ENCODE assay signal across 10 cellular contexts in genomic region chr1:27618341-27619067, GRCh38. TPM values are rescaled to one million over a fixed set of nuclear protein-coding genes. Genes with fewer than 3 reads are reported as not detected.
DNase-seq lines count a peak whose midpoint lies in the region; ATAC-seq and TF ChIP-seq lines count a peak whose summit lies in the region.
"Had no signal": no experiment of that assay in that cellular context is flagged by ENCODE, and none has a peak within 500 bp of the region (broad histone marks: within the 10 kb centered on the region; RNA-seq: fewer than 3 reads in every experiment).

No MANE protein-coding gene starts in this region.

- H3K4me3 Mint-ChIP-seq in CD4-positive, alpha-beta memory T cell = peak overlapping the region in 6 of 8 donors; percentile 26 to 69 (median 58)

- TF ChIP-seq CTCF in sigmoid colon (IDR thresholded peaks at IDR 0.05) (no peak), A673 (conservative IDR thresholded peaks at IDR 0.05; ENCODE audit: low read depth, low read length) (no peak)

- no peak for TF ChIP-seq EP300 in sigmoid colon (IDR thresholded peaks at IDR 0.05)

- CTCF ChIA-PET in CD4-positive, alpha-beta memory T cell (lab: Charles Lee; ENCODE audit: partially characterized antibody) = interaction anchor here (0.6 to 18.9 kb wide), 8 partner anchors 11 to 227 kb away, joined by 3 to 550 read pairs (median 6); partner anchors contain the start of gene IFI6
- CTCF ChIA-PET in HEK293T (lab: Yijun Ruan, JAX) (interaction anchor here (0.7 to 1.3 kb wide), 2 partner anchors 11 to 25 kb away, joined by 3 to 6 read pairs; no protein-coding TSS in a partner anchor), A673 (lab: Charles Lee) (no interaction called here)

- peak overlapping the region; percentile 37 for H3K27ac ChIP-seq in CD4-positive, alpha-beta memory T cell (ENCODE audit: low read depth, low read length)
- H3K27ac ChIP-seq in sigmoid colon = no peak overlapping the region
- H3K27ac ChIP-seq in A673 (ENCODE audit: low read depth, low read length, poor library complexity, severe bottlenecking) = no peak overlapping the region
- H3K27ac ChIP-seq: hepatocyte had no signal

- H3K4me1 ChIP-seq in CD4-positive, alpha-beta memory T cell (ENCODE audit: insufficient read depth, low read length) = peaks cover 56% of the 10 kb centered on the region
- H3K4me1 ChIP-seq in sigmoid colon = peaks cover 0 to 10% (median 7%) of the 10 kb centered on the region in 4 donors
- H3K4me1 ChIP-seq in A673 (ENCODE audit: insufficient read depth, low read length, poor library complexity, severe bottlenecking) = no peaks in the 10 kb centered on the region

- intact Hi-C loops in CD4-positive, alpha-beta memory T cell (cut with micrococcal nuclease) = no loop called here
- intact Hi-C loops in sigmoid colon (cut with DNase I) = no loop called here
- intact Hi-C loops in A673 (cut with micrococcal nuclease; ENCODE audit: unreplicated experiment) = no loop called here

- peak; percentile 53 to 76 (median 62) for DNase-seq in CD4-positive, alpha-beta memory T cell
- DNase-seq in Kasumi-1 (lab: John Stamatoyannopoulos, UW) (peak; percentile 43 to 52), myocyte (ENCODE audit: low read depth) (peak; percentile 59), HEK293T (ENCODE audit: extremely low spot score) (no peak), sigmoid colon (no peak), A673 (ENCODE audit: low spot score) (no peak)
- peak; percentile 60 for DNase-seq in activated CD8-positive, alpha-beta memory T cell treated with anti-CD3 and anti-CD28 coated beads, Interleukin-2, amount 50 U/mL, for 48 hours
- DNase-seq: NCI-H510A treated with DMSO at 0.1 percent for 48 hours had no signal

- H3K36me3 ChIP-seq in CD4-positive, alpha-beta memory T cell (ENCODE audit: insufficient read depth, low read length) = no peaks in the 10 kb centered on the region
- H3K36me3 ChIP-seq in sigmoid colon = no peaks in the 10 kb centered on the region
- no peaks in the 10 kb centered on the region for H3K36me3 ChIP-seq in A673 (ENCODE audit: insufficient read depth, low read length, poor library complexity, severe bottlenecking)

- 54 to 76% methylated on average over 14 of the region's 14 CpGs for WGBS in sigmoid colon, 2 donors

- H3K4me1 Mint-ChIP-seq in CD4-positive, alpha-beta memory T cell = peaks cover 46 to 65% (median 51%) of the 10 kb centered on the region in 4 donors

- H3K27me3 Mint-ChIP-seq in CD4-positive, alpha-beta memory T cell = no peaks in the 10 kb centered on the region

- ATAC-seq in HG02571 (IDR thresholded peaks at IDR 0.05; ENCODE audit: unreplicated experiment) = no peak

- POLR2A ChIA-PET in CD4-positive, alpha-beta memory T cell (lab: Charles Lee; ENCODE audit: partially characterized antibody) = interaction anchor here (1.1 to 13.7 kb wide), 10 partner anchors 9 to 54 kb away, joined by 3 to 237 read pairs (median 6); partner anchors contain the start of genes AHDC1 and IFI6
- POLR2A ChIA-PET in HEK293T (lab: Yijun Ruan, JAX) = no interaction called here
- POLR2A ChIA-PET in A673 (lab: Charles Lee; ENCODE audit: low non-redundant PET) = no interaction called here

- no peaks in the 10 kb centered on the region for H3K9me3 Mint-ChIP-seq in CD4-positive, alpha-beta memory T cell

- TF ChIP-seq POLR2A in sigmoid colon (IDR thresholded peaks at IDR 0.05) = no peak

- no TSS peak for BruUV-seq in A673 (replicated peaks; lab: Mats Ljungman, UMichigan)

- no peak overlapping the region for H3K4me3 ChIP-seq in CD4-positive, alpha-beta memory T cell (ENCODE audit: low read length in 2 of 2)
- H3K4me3 ChIP-seq in sigmoid colon (no peak overlapping the region), A673 (ENCODE audit: low read depth, low read length, poor library complexity, severe bottlenecking) (no peak overlapping the region)
- H3K4me3 ChIP-seq: hepatocyte had no signal

- H3K36me3 Mint-ChIP-seq in CD4-positive, alpha-beta memory T cell = no peaks in the 10 kb centered on the region

- no peaks in the 10 kb centered on the region for H3K9me3 ChIP-seq in CD4-positive, alpha-beta memory T cell (ENCODE audit: control insufficient read depth in 1 of 2, low read length in 2 of 2)
- H3K9me3 ChIP-seq in sigmoid colon = no peaks in the 10 kb centered on the region
- H3K9me3 ChIP-seq in A673 (ENCODE audit: low read depth, low read length, poor library complexity, severe bottlenecking) = no peaks in the 10 kb centered on the region

- H3K27ac Mint-ChIP-seq in CD4-positive, alpha-beta memory T cell = peak overlapping the region; percentile 70 to 94 (median 86)

- no peaks in the 10 kb centered on the region for H3K27me3 ChIP-seq in CD4-positive, alpha-beta memory T cell (ENCODE audit: insufficient read depth, low read length)
- H3K27me3 ChIP-seq in sigmoid colon = no peaks in the 10 kb centered on the region
- H3K27me3 ChIP-seq in A673 (replicated peaks; ENCODE audit: insufficient read depth, low read depth, low read length, poor library complexity) = no peaks in the 10 kb centered on the region
- H3K27me3 ChIP-seq: hepatocyte had no signal

TF ChIP-seq in HEK293T, 16 proteins besides CTCF, POLR2A, EP300 and RAD21:
- no peak for TF ChIP-seq CTBP1 (IDR thresholded peaks at IDR 0.05; ENCODE audit: borderline replicate concordance)
- no peak for TF ChIP-seq HDGF (IDR thresholded peaks at IDR 0.05; ENCODE audit: borderline replicate concordance)
- TF ChIP-seq BHLHE40 (IDR thresholded peaks at IDR 0.05; ENCODE audit: borderline replicate concordance) = no peak
- no peak for TF ChIP-seq SUZ12 (IDR thresholded peaks at IDR 0.05)
- no peak for TF ChIP-seq LEF1 (IDR thresholded peaks at IDR 0.05; ENCODE audit: borderline replicate concordance)
- TF ChIP-seq ELF4 (IDR thresholded peaks at IDR 0.05) = no peak
- no peak for TF ChIP-seq ARNT (IDR thresholded peaks at IDR 0.05)
- TF ChIP-seq FOXK2 (IDR thresholded peaks at IDR 0.05) = no peak
- no peak for TF ChIP-seq FOXM1 (IDR thresholded peaks at IDR 0.05; ENCODE audit: borderline replicate concordance)

RNA-seq across cellular contexts. Expression of gene AHDC1, which starts 14.6 kb away (rescaled TPM):
- 10 to 100 TPM; 18.4 to 19.2 TPM for total RNA-seq in CD4-positive, alpha-beta memory T cell
- 1 to 10 TPM in 1 of 2 donors, under 1 TPM in 1; 0.02 to 1.7 TPM for polyA plus RNA-seq in CD4-positive, alpha-beta memory T cell
- total RNA-seq in myocyte (46.6 and 55.3 TPM in 2 replicates), sigmoid colon (10 to 100 TPM; 10.9 to 34.1 (median 14.3) TPM), A673 (2021) (33.2 and 34.2 TPM in 2 replicates)
- 67.3 TPM for polyA plus RNA-seq in myocyte (2012)
- polyA plus RNA-seq in sigmoid colon = 10 to 100 TPM in 1 of 3 donors, 1 to 10 TPM in 2; 1.8 to 17.4 (median 2.1) TPM

RNA-seq across cellular contexts. Expression of gene FGR, which starts 16.5 kb away (rescaled TPM):
- 1 to 10 TPM; 2.7 to 2.9 TPM for total RNA-seq in CD4-positive, alpha-beta memory T cell
- under 1 TPM; 0.12 to 0.15 TPM for polyA plus RNA-seq in CD4-positive, alpha-beta memory T cell
- total RNA-seq in myocyte (0.05 and 0.29 TPM in 2 replicates), sigmoid colon (10 to 100 TPM in 1 of 4 donors, 1 to 10 TPM in 3; 6.6 to 11.4 (median 8.0) TPM), A673 (2021) (not detected in 2 replicates)
- polyA plus RNA-seq in myocyte (2012) = not detected
- 10 to 100 TPM in 1 of 3 donors, 1 to 10 TPM in 2; 3.0 to 14.4 (median 5.1) TPM for polyA plus RNA-seq in sigmoid colon

RNA-seq across cellular contexts. Expression of gene IFI6, which starts 53.5 kb away (rescaled TPM):
- total RNA-seq in CD4-positive, alpha-beta memory T cell = 10 to 100 TPM; 23.0 to 24.9 TPM
- 100 to 1,000 TPM in 1 of 2 donors, 10 to 100 TPM in 1; 61.6 to 139 TPM for polyA plus RNA-seq in CD4-positive, alpha-beta memory T cell
- 509 and 774 TPM in 2 replicates for total RNA-seq in myocyte
- 257 TPM for polyA plus RNA-seq in myocyte (2012)
- total RNA-seq in sigmoid colon = 100 to 1,000 TPM in 2 of 4 donors, 10 to 100 TPM in 2; 33.6 to 118 (median 82.0) TPM
- 100 to 1,000 TPM in 1 of 3 donors, 10 to 100 TPM in 1, 1 to 10 TPM in 1; 9.0 to 245 (median 16.0) TPM for polyA plus RNA-seq in sigmoid colon
- 18.7 and 19.4 TPM in 2 replicates for total RNA-seq in A673 (2021)

Comparison
In these comparisons a context has a peak if more than half of its experiments do, and no peak if none do; other contexts are left out.
1. DNase-seq: peak in CD4-positive, alpha-beta memory T cell (5 of 5), Kasumi-1 (2 of 2), activated CD8-positive, alpha-beta memory T cell treated with anti-CD3 and anti-CD28 coated beads, Interleukin-2, amount 50 U/mL, for 48 hours (single experiment) and myocyte (single experiment); none in HEK293T (single experiment), sigmoid colon (single experiment) and A673 (single experiment).